ENCODE assay signal across 27 cellular contexts in genomic region chr15:82172506-82172905, GRCh38.
"Had no signal": no experiment of that assay in that cellular context is flagged by ENCODE, and none has a peak within 500 bp of the region (broad histone marks: within the 10 kb centered on the region; RNA-seq: fewer than 3 reads in every experiment).

No MANE protein-coding gene starts in this region.

- H3K9me2 ChIP-seq: SK-N-SH had no signal

- DNase-seq: activated CD4-positive, alpha-beta memory T cell treated with anti-CD3 and anti-CD28 coated beads, Interleukin-2, amount 10 ng/mL, durations not matched to agents 7 days and 5 days; activated CD4-positive, alpha-beta T cell treated with anti-CD3 and anti-CD28 coated beads, Interleukin-2, amount 50 U/mL, for 1 hour; activated CD4-positive, CD25-positive, alpha-beta regulatory T cell; activated CD8-positive, alpha-beta memory T cell treated with anti-CD3 and anti-CD28 coated beads, Interleukin-2, amount 50 U/mL, for 4 hours; activated gamma-delta T cell treated with Interleukin-2 at 50 U/mL for 16 hours; activated naive CD4-positive, alpha-beta T cell treated with anti-CD3 and anti-CD28 coated beads, Interleukin-2, amount 10 ng/mL, durations not matched to agents 7 days and 5 days; activated naive CD8-positive, alpha-beta T cell treated with anti-CD3 and anti-CD28 coated beads, Interleukin-2, amount 10 ng/mL, durations not matched to agents 7 days and 5 days; activated T-cell treated with anti-CD3 and anti-CD28 coated beads, Interleukin-2, amount 50 U/mL, for 72 hours; adrenal gland; anterior cingulate cortex; MV-4-11; NCI-H1092 treated with DMSO at 0.1 percent for 48 hours; NCI-H1417 treated with DMSO at 0.1 percent for 48 hours; NCI-H1694 treated with DMSO at 0.1 percent for 48 hours; NCI-H2029 treated with DMSO at 0.1 percent for 48 hours; NCI-H345; NCI-H510A; NCI-H82; Right ventricle myocardium superior; RPMI8226; SJCRH30; SK-N-SH; T-helper 1 cell had no signal

- H3K9me3 ChIP-seq: adrenal gland, SJCRH30, SK-N-SH had no signal

- H3K4me1 ChIP-seq: adrenal gland, SJCRH30 had no signal

- H3K36me3 ChIP-seq: adrenal gland, SJCRH30 had no signal

- H3K4me3 ChIP-seq: adrenal gland, SJCRH30 had no signal

- H3K27ac Mint-ChIP-seq: activated CD4-positive, alpha-beta memory T cell treated with anti-CD3 and anti-CD28 coated beads, Interleukin-2, amount 10 ng/mL, durations not matched to agents 7 days and 5 days; activated naive CD4-positive, alpha-beta T cell treated with anti-CD3 and anti-CD28 coated beads, Interleukin-2, amount 10 ng/mL, durations not matched to agents 7 days and 5 days; activated naive CD8-positive, alpha-beta T cell treated with anti-CD3 and anti-CD28 coated beads, Interleukin-2, amount 10 ng/mL, durations not matched to agents 7 days and 5 days; activated T-cell treated with anti-CD3 and anti-CD28 coated beads, Interleukin-2, amount 50 U/mL, for 72 hours; activated T-helper 2 cell treated with anti-CD3 and anti-CD28 coated beads, Interferon-gamma antibody, Interleukin-2, Interleukin-4, amounts not matched to agents 10 μg/mL and 5 μg/mL and 100 μg/mL, durations not matched to agents 14 hours and 24 hours and 36 hours had no signal

- H3K4me2 ChIP-seq: KMS-11, SK-N-SH had no signal

- H3K27ac ChIP-seq: adrenal gland, KMS-11, SJCRH30, VCaP had no signal

- H3K27me3 ChIP-seq: adrenal gland, SJCRH30 had no signal

- H3K9me3 Mint-ChIP-seq: activated CD4-positive, alpha-beta memory T cell treated with anti-CD3 and anti-CD28 coated beads, Interleukin-2, amount 10 ng/mL, durations not matched to agents 7 days and 5 days; activated naive CD4-positive, alpha-beta T cell treated with anti-CD3 and anti-CD28 coated beads, Interleukin-2, amount 10 ng/mL, durations not matched to agents 7 days and 5 days; activated T-cell treated with anti-CD3 and anti-CD28 coated beads, Interleukin-2, amount 50 U/mL, for 72 hours; activated T-helper 2 cell treated with anti-CD3 and anti-CD28 coated beads, Interferon-gamma antibody, Interleukin-2, Interleukin-4, amounts not matched to agents 10 μg/mL and 5 μg/mL and 100 μg/mL, durations not matched to agents 14 hours and 24 hours and 36 hours had no signal

- H3K9ac ChIP-seq: KMS-11, SK-N-SH had no signal

- ATAC-seq: activated T-cell treated with anti-CD3 and anti-CD28 coated beads, Interleukin-2, amount 50 U/mL, for 72 hours; Panc1 had no signal
